ENCODE assay signal across 8 cellular contexts in the genomic region with DNA sequence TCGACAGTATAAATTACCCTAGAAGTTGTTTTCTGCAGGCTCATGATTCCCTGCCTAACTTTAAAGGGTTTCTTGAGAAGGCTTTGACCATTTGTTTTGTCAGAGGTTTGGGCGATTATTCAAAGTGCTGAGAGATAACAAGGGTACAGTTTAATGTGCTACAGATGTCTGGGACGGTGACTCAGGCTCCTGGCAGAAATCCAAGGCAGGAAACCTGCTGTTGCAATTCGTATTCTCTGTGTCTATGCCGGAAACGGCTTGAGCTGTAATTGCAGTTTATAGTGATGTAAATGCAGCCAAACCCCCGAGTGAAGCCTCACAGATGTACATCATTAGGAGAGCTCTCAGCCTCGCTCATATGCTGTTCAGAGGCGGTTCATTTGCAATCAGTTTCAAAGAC.
DNase-seq lines count a peak whose midpoint lies in the region; ATAC-seq and TF ChIP-seq lines count a peak whose summit lies in the region.

No MANE protein-coding gene starts in this region.

- peak overlapping the region; percentile 40 for H3K4me2 ChIP-seq in BLaER1

- no peak for TF ChIP-seq EP300 in ovary (IDR thresholded peaks at IDR 0.05)

- H3K27ac ChIP-seq in BLaER1 (no peak overlapping the region), ovary (no peak overlapping the region)

- peak; percentile 35 for DNase-seq in HEK293T (ENCODE audit: extremely low spot score)
- peak; percentile 91 for DNase-seq in NCI-H2227 (lab: John Stamatoyannopoulos, UW; ENCODE audit: unreplicated experiment)
- peak; percentile 3 to 9 for DNase-seq in activated CD4-positive, alpha-beta T cell treated with anti-CD3 and anti-CD28 coated beads, Interleukin-2, amount 50 U/mL, for 4 hours
- DNase-seq in fibroblast of the conjunctiva (ENCODE audit: low read depth), result peak; percentile 98
- DNase-seq in ovary, result peak; percentile 50 to 74 (median 69)
- no peak for DNase-seq in D341Med (ENCODE audit: low spot score)

- no peaks in the 10 kb centered on the region for H3K27me3 ChIP-seq in BLaER1
- no peaks in the 10 kb centered on the region for H3K27me3 ChIP-seq in ovary

- H3K9me3 ChIP-seq in BLaER1, result no peaks in the 10 kb centered on the region
- no peaks in the 10 kb centered on the region for H3K9me3 ChIP-seq in ovary

- no peak for ATAC-seq in GM21737 (IDR thresholded peaks at IDR 0.05; ENCODE audit: unreplicated experiment)

- peaks cover 22% of the 10 kb centered on the region for H3K4me1 ChIP-seq in BLaER1
- H3K4me1 ChIP-seq in ovary (ENCODE audit: insufficient read depth), result no peaks in the 10 kb centered on the region

- H3K4me3 ChIP-seq in BLaER1, result no peak overlapping the region
- H3K4me3 ChIP-seq in ovary, result no peak overlapping the region

- CTCF ChIA-PET in HEK293T (lab: Yijun Ruan, JAX), result interaction anchor here (0.6 to 2.7 kb wide), 4 partner anchors 9 to 475 kb away, joined by 3 to 16 read pairs (median 3); a partner anchor contains a TSS

- no peak for TF ChIP-seq POLR2A in ovary (IDR thresholded peaks at IDR 0.05)

- no peaks in the 10 kb centered on the region for H4K20me1 ChIP-seq in BLaER1

- H3K9ac ChIP-seq in BLaER1, result no peak overlapping the region

- intact Hi-C loops in ovary (cut with DNase I), result no loop called here

- WGBS in ovary, 3 donors, result 0 to 1% (median 0%) methylated on average over 9 of the region's 9 CpGs

- no peak for TF ChIP-seq CTCF in ovary (IDR thresholded peaks at IDR 0.05)

- H3K36me3 ChIP-seq in BLaER1 (no peaks in the 10 kb centered on the region), ovary (no peaks in the 10 kb centered on the region)

- POLR2A ChIA-PET in HEK293T (lab: Yijun Ruan, JAX), result interaction anchor here (1.0 kb wide), 1 partner anchor 743 kb away, joined by 3 read pairs; no protein-coding TSS in a partner anchor

TF ChIP-seq in HEK293T, 16 proteins besides CTCF, POLR2A, EP300 and RAD21:
- TF ChIP-seq TARDBP (IDR thresholded peaks at IDR 0.05), result no peak
